Comparison of ENCODE assay signal across 24 cellular contexts in the genomic region with DNA sequence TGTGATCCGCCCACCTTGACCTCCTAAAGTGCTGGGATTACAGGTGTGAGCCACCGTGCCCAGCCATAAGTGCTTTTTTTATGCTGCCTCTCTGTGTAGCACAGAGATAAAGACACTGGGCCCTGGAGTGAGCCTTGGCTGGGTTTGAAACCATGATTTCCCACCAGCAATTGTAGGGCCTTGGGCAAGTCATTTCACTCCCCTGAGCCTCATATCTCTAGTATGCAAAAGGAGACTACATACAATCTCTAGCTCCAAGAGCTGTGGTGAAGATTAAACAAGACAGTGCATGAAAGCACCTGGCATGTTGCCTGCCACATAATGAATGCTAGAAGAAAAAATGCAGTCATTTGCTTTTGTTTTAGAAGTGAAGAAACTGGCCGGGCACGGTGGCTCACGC. TPM values are rescaled to one million over a fixed set of nuclear protein-coding genes. Genes with fewer than 3 reads are reported as not detected.
DNase-seq lines count a peak whose midpoint lies in the region; TF ChIP-seq lines count a peak whose summit lies in the region.
"Had no signal": no experiment of that assay in that cellular context is flagged by ENCODE, and none has a peak within 500 bp of the region (broad histone marks: within the 10 kb centered on the region; RNA-seq: fewer than 3 reads in every experiment).

No MANE protein-coding gene starts in this region.

- no peaks in the 10 kb centered on the region for H3K27me3 ChIP-seq in breast epithelium
- H3K27me3 ChIP-seq: cardiac muscle cell, pancreas, SJCRH30, upper lobe of right lung had no signal

- TF ChIP-seq POLR2A in breast epithelium (IDR thresholded peaks at IDR 0.05): no peak

- BruUV-seq in MCF 10A (replicated peaks; lab: Mats Ljungman, UMichigan): no TSS peak

- H3K4me3 Mint-ChIP-seq in MCF 10A (ENCODE audit: unreplicated experiment): no peak overlapping the region
- H3K4me3 Mint-ChIP-seq: activated CD4-positive, alpha-beta T cell treated with anti-CD3 and anti-CD28 coated beads, Interleukin-2, amount 10 ng/mL, durations not matched to agents 7 days and 5 days; natural killer cell treated with Interleukin-12 subunit alpha and Interleukin-12 subunit beta and Interleukin-15 and Interleukin-18, amount 100 ng/mL, for 72 hours had no signal

- H3K27me3 Mint-ChIP-seq in MCF 10A (ENCODE audit: insufficient read depth, unreplicated experiment): no peaks in the 10 kb centered on the region
- H3K27me3 Mint-ChIP-seq: activated CD4-positive, alpha-beta T cell treated with anti-CD3 and anti-CD28 coated beads, Interleukin-2, amount 10 ng/mL, durations not matched to agents 7 days and 5 days had no signal

- H3K4me3 ChIP-seq in breast epithelium (no peak overlapping the region), choroid plexus epithelial cell (ENCODE audit: low read depth, low read length) (no peak overlapping the region)
- H3K4me3 ChIP-seq: cardiac muscle cell, pancreas, SJCRH30, upper lobe of right lung had no signal

- intact Hi-C loops in MCF 10A (cut with micrococcal nuclease): no loop called here
- intact Hi-C loops in breast epithelium (cut with DNase I; ENCODE audit: low total_unique reads): no loop called here

- no peaks in the 10 kb centered on the region for H3K36me3 ChIP-seq in breast epithelium
- H3K36me3 ChIP-seq: cardiac muscle cell, pancreas, SJCRH30, upper lobe of right lung had no signal

- H3K4me1 ChIP-seq in breast epithelium: no peaks in the 10 kb centered on the region
- H3K4me1 ChIP-seq: pancreas, SJCRH30, upper lobe of right lung had no signal

- POLR2A ChIA-PET in MCF 10A (lab: Yijun Ruan, JAX): interaction anchor here (1.2 kb wide), 1 partner anchor 103 kb away, joined by 3 read pairs; no protein-coding TSS in a partner anchor

- no peak for TF ChIP-seq CTCF in MCF 10A (IDR thresholded peaks at IDR 0.05; ENCODE audit: unreplicated experiment)
- no peak for TF ChIP-seq CTCF in breast epithelium (IDR thresholded peaks at IDR 0.05)
- TF ChIP-seq CTCF in choroid plexus epithelial cell (conservative IDR thresholded peaks at IDR 0.05; ENCODE audit: low read depth, low read length): no peak

- no peaks in the 10 kb centered on the region for H3K9me3 Mint-ChIP-seq in MCF 10A (ENCODE audit: unreplicated experiment)
- H3K9me3 Mint-ChIP-seq: activated CD4-positive, alpha-beta T cell treated with anti-CD3 and anti-CD28 coated beads, Interleukin-2, amount 10 ng/mL, durations not matched to agents 7 days and 5 days; natural killer cell treated with Interleukin-12 subunit alpha and Interleukin-12 subunit beta and Interleukin-15 and Interleukin-18, amount 100 ng/mL, for 72 hours had no signal

- CTCF ChIA-PET in MCF 10A (lab: Yijun Ruan, JAX): interaction anchor here (0.6 to 4.9 kb wide), 8 partner anchors 10 to 755 kb away, joined by 3 to 42 read pairs (median 3); no protein-coding TSS in a partner anchor

- peaks cover 6% of the 10 kb centered on the region for H3K4me1 Mint-ChIP-seq in MCF 10A (ENCODE audit: insufficient read depth, unreplicated experiment)
- H3K4me1 Mint-ChIP-seq: activated CD4-positive, alpha-beta T cell treated with anti-CD3 and anti-CD28 coated beads, Interleukin-2, amount 10 ng/mL, durations not matched to agents 7 days and 5 days had no signal

- peaks cover 11% of the 10 kb centered on the region for H3K36me3 Mint-ChIP-seq in MCF 10A (ENCODE audit: insufficient read depth, unreplicated experiment)
- H3K36me3 Mint-ChIP-seq: natural killer cell treated with Interleukin-12 subunit alpha and Interleukin-12 subunit beta and Interleukin-15 and Interleukin-18, amount 100 ng/mL, for 72 hours had no signal

- DNase-seq in MCF 10A (ENCODE audit: unreplicated experiment) (peak; percentile 80), breast epithelium (ENCODE audit: low spot score in 2 of 2) (no peak), M059J (ENCODE audit: low read depth) (peak; percentile 37), choroid plexus epithelial cell (ENCODE audit: low read depth) (peak; percentile 24), kidney tubule cell (ENCODE audit: low spot score) (peak; percentile 36), iPS-NIHi11 (ENCODE audit: low spot score) (no peak), amygdala (lab: John Stamatoyannopoulos, UW) (no peak)
- no peak for DNase-seq in stimulated activated CD4-positive, alpha-beta T cell treated with anti-CD3 and anti-CD28 coated beads, Interleukin-4, amount 100 ng/mL, for 24 hours
- DNase-seq: activated CD4-positive, alpha-beta T cell treated with anti-CD3 and anti-CD28 coated beads, Interleukin-2, amount 10 ng/mL, durations not matched to agents 7 days and 5 days; activated effector memory CD4-positive, alpha-beta T cell treated with Interleukin-2 at 50 U/mL for 16 hours; midbrain; NCI-H774; pancreas; right cardiac atrium; SJCRH30; upper lobe of right lung had no signal

- H3K9me3 ChIP-seq in breast epithelium: no peaks in the 10 kb centered on the region
- H3K9me3 ChIP-seq: pancreas, SJCRH30, upper lobe of right lung had no signal

- no peak overlapping the region for H3K27ac ChIP-seq in breast epithelium
- H3K27ac ChIP-seq: 22Rv1, cardiac muscle cell, pancreas, SJCRH30, upper lobe of right lung, VCaP had no signal

- H3K27ac Mint-ChIP-seq in MCF 10A (ENCODE audit: low read depth, unreplicated experiment): no peak overlapping the region
- H3K27ac Mint-ChIP-seq: activated CD4-positive, alpha-beta T cell treated with anti-CD3 and anti-CD28 coated beads, Interleukin-2, amount 10 ng/mL, durations not matched to agents 7 days and 5 days; natural killer cell treated with Interleukin-12 subunit alpha and Interleukin-12 subunit beta and Interleukin-15 and Interleukin-18, amount 100 ng/mL, for 72 hours had no signal

RNA-seq across cellular contexts. Expression of a gene that starts 3.9 kb away (rescaled TPM):
- total RNA-seq in MCF 10A (2022) (not detected in 2 replicates), breast epithelium (not detected)
- 1.0 and 3.0 TPM in 2 replicates for total RNA-seq in M059J (2014; rRNA removed; shearing (Covaris generic))
- total RNA-seq: activated CD4-positive, alpha-beta T cell treated with anti-CD3 and anti-CD28 coated beads, Interleukin-2, amount 10 ng/mL, durations not matched to agents 7 days and 5 days; cardiac muscle cell; dermis microvascular lymphatic vessel endothelial cell; endothelial cell of umbilical vein; H4; left lobe of liver; natural killer cell treated with Interleukin-12 subunit alpha and Interleukin-12 subunit beta and Interleukin-15 and Interleukin-18, amount 100 ng/mL, for 72 hours; pancreas; right cardiac atrium; upper lobe of right lung had no signal

Comparison
In these comparisons a context has a peak if more than half of its experiments do, and no peak if none do; other contexts are left out.
1. DNase-seq: peak in MCF 10A (single experiment), M059J (single experiment), choroid plexus epithelial cell (single experiment) and kidney tubule cell (single experiment); none in breast epithelium (0 of 2), iPS-NIHi11 (single experiment), amygdala (0 of 56) and stimulated activated CD4-positive, alpha-beta T cell treated with anti-CD3 and anti-CD28 coated beads, Interleukin-4, amount 100 ng/mL, for 24 hours (single experiment).